8 cellular contexts compared by ENCODE assay signal in genomic region chr19:15222738-15223648, GRCh38. TPM values are rescaled to one million over a fixed set of nuclear protein-coding genes. Genes with fewer than 3 reads are reported as not detected.
DNase-seq lines count a peak whose midpoint lies in the region; ATAC-seq and TF ChIP-seq lines count a peak whose summit lies in the region.

No MANE protein-coding gene starts in this region.

- ATAC-seq in GM21723 (IDR thresholded peaks at IDR 0.05; ENCODE audit: unreplicated experiment), result peak; percentile 81

- H3K36me3 Mint-ChIP-seq in nephron (ENCODE audit: low read depth), result no peaks in the 10 kb centered on the region

- no peaks in the 10 kb centered on the region for H3K27me3 Mint-ChIP-seq in nephron (ENCODE audit: low read depth)

- H3K4me3 ChIP-seq in fibroblast of villous mesenchyme (ENCODE audit: low read depth, low read length), result peak overlapping the region; percentile 72

- peak overlapping the region; percentile 87 to 93 (median 92) for H3K27ac Mint-ChIP-seq in nephron

- no peaks in the 10 kb centered on the region for H3K9me3 Mint-ChIP-seq in nephron

- peaks cover 30% of the 10 kb centered on the region for H3K4me1 Mint-ChIP-seq in nephron

- TF ChIP-seq CTCF in fibroblast of villous mesenchyme (IDR thresholded peaks at IDR 0.05; ENCODE audit: insufficient read depth, low read depth, low read length) (no peak), nephron (IDR thresholded peaks at IDR 0.05; ENCODE audit: unreplicated experiment in 3 of 3) (no peak)

- peak overlapping the region; percentile 92 to 95 (median 95) for H3K4me3 Mint-ChIP-seq in nephron

- DNase-seq in CMK (ENCODE audit: low read depth) (peak; percentile 86), M059J (ENCODE audit: low read depth) (peak; percentile 95), SHP77 treated with DMSO at 0.1 percent for 48 hours (lab: John Stamatoyannopoulos, UW) (peak; percentile 91), activated gamma-delta T cell treated with Interleukin-2 at 50 U/mL for 16 hours (peak; percentile 67), fibroblast of villous mesenchyme (ENCODE audit: low read depth) (peak; percentile 97)
- peak; percentile 77 for DNase-seq in stimulated activated naive CD4-positive, alpha-beta T cell treated with Interleukin-2 at 50 U/mL for 16 hours (lab: John Stamatoyannopoulos, UW)

RNA-seq across cellular contexts. Expression of gene EPHX3, which starts 9.3 kb away (rescaled TPM):
- not detected in 2 replicates for total RNA-seq in M059J (2014; rRNA removed; shearing (Covaris generic))
- total RNA-seq in fibroblast of villous mesenchyme, result under 0.01 TPM in 2 replicates

RNA-seq across cellular contexts. Expression of gene NOTCH3, which starts 22.2 kb away (rescaled TPM):
- total RNA-seq in M059J (2014; rRNA removed; shearing (Covaris generic)), result 0.66 and 2.4 TPM in 2 replicates
- 27.6 and 39.3 TPM in 2 replicates for total RNA-seq in fibroblast of villous mesenchyme

Comparison
In these comparisons a context has a peak if more than half of its experiments do, and no peak if none do; other contexts are left out.
1. Peak in every context shown above with its lines: DNase-seq, ATAC-seq and H3K4me3 ChIP-seq.